In genomic region chr3:71536376-71536965, GRCh38 we compare ENCODE assay signal across 8 cellular contexts. TPM values are rescaled to one million over a fixed set of nuclear protein-coding genes. Genes with fewer than 3 reads are reported as not detected.
DNase-seq lines count a peak whose midpoint lies in the region; ATAC-seq and TF ChIP-seq lines count a peak whose summit lies in the region.

No MANE protein-coding gene starts in this region.

- CTCF ChIA-PET in activated CD8-positive, alpha-beta T cell treated with anti-CD3 and anti-CD28 coated beads for 36 hours (lab: Charles Lee) = no interaction called here

- 83% methylated on average over 7 of the region's 7 CpGs for WGBS in hepatocyte (ENCODE audit: low lambda C conversion rate, missing lambda C conversion rate)

- DNase-seq in A172 (ENCODE audit: low spot score) (peak; percentile 71), astrocyte of the hippocampus (ENCODE audit: low read depth, low spot score) (peak; percentile 74), hepatocyte (ENCODE audit: low spot score) (no peak), HuH-7 (ENCODE audit: low spot score) (no peak)
- DNase-seq in activated CD8-positive, alpha-beta T cell treated with anti-CD3 and anti-CD28 coated beads for 36 hours = no peak
- no peak for DNase-seq in effector memory CD4-positive, alpha-beta T cell

- POLR2A ChIA-PET in activated CD8-positive, alpha-beta T cell treated with anti-CD3 and anti-CD28 coated beads for 36 hours (lab: Charles Lee) = no interaction called here

- H3K9me3 ChIP-seq in HUES48 (ENCODE audit: control insufficient read depth, insufficient read depth, low read length) (no peaks in the 10 kb centered on the region), hepatocyte (ENCODE audit: low read depth) (no peaks in the 10 kb centered on the region)
- H3K9me3 ChIP-seq in effector memory CD4-positive, alpha-beta T cell (ENCODE audit: control insufficient read depth, low read length) = no peaks in the 10 kb centered on the region

- no peak for ATAC-seq in GM19328 (IDR thresholded peaks at IDR 0.05; ENCODE audit: unreplicated experiment)
- no peak for ATAC-seq in activated CD8-positive, alpha-beta T cell treated with anti-CD3 and anti-CD28 coated beads for 36 hours

- H4K20me1 ChIP-seq in hepatocyte (ENCODE audit: insufficient read depth, poor library complexity, severe bottlenecking) = no peaks in the 10 kb centered on the region

- peaks cover 14% of the 10 kb centered on the region for H3K4me1 Mint-ChIP-seq in activated CD8-positive, alpha-beta T cell treated with anti-CD3 and anti-CD28 coated beads for 36 hours (ENCODE audit: low read depth)

- H3K79me2 ChIP-seq in hepatocyte = peaks cover 47% of the 10 kb centered on the region

- H2AFZ ChIP-seq in hepatocyte = no peak overlapping the region

- no peaks in the 10 kb centered on the region for H3K9me2 ChIP-seq in hepatocyte (replicated peaks; ENCODE audit: insufficient read depth)

- no peaks in the 10 kb centered on the region for H3K27me3 ChIP-seq in HUES48 (ENCODE audit: control insufficient read depth, insufficient read depth, low read length)
- H3K27me3 ChIP-seq in hepatocyte = no peaks in the 10 kb centered on the region
- H3K27me3 ChIP-seq in effector memory CD4-positive, alpha-beta T cell (replicated peaks; ENCODE audit: control insufficient read depth, insufficient read depth, low read length, poor library complexity, severe bottlenecking) = no peaks in the 10 kb centered on the region

- H3K4me3 ChIP-seq in HUES48 (ENCODE audit: low read depth, low read length) (no peak overlapping the region), hepatocyte (no peak overlapping the region)
- H3K4me3 ChIP-seq in effector memory CD4-positive, alpha-beta T cell (ENCODE audit: insufficient read depth, low read depth, low read length, poor library complexity, severe bottlenecking) = no peak overlapping the region

- no peaks in the 10 kb centered on the region for H3K27me3 Mint-ChIP-seq in activated CD8-positive, alpha-beta T cell treated with anti-CD3 and anti-CD28 coated beads for 36 hours

- no peak overlapping the region for H3K27ac Mint-ChIP-seq in activated CD8-positive, alpha-beta T cell treated with anti-CD3 and anti-CD28 coated beads for 36 hours

- H3K36me3 ChIP-seq in HUES48 (ENCODE audit: control insufficient read depth, insufficient read depth, low read length) (no peaks in the 10 kb centered on the region), hepatocyte (replicated peaks; ENCODE audit: insufficient read depth, low read depth) (no peaks in the 10 kb centered on the region)
- no peaks in the 10 kb centered on the region for H3K36me3 ChIP-seq in effector memory CD4-positive, alpha-beta T cell (ENCODE audit: control insufficient read depth, insufficient read depth, low read length)

- peak overlapping the region; percentile 29 for H3K4me2 ChIP-seq in hepatocyte

- peaks cover 12% of the 10 kb centered on the region for H3K36me3 Mint-ChIP-seq in activated CD8-positive, alpha-beta T cell treated with anti-CD3 and anti-CD28 coated beads for 36 hours (ENCODE audit: low read depth)

- H3K27ac ChIP-seq in HUES48 (ENCODE audit: low read depth, low read length) (no peak overlapping the region), hepatocyte (peak overlapping the region; percentile 43)
- no peak overlapping the region for H3K27ac ChIP-seq in effector memory CD4-positive, alpha-beta T cell (ENCODE audit: insufficient read depth, low read length, poor library complexity, severe bottlenecking)

- peaks cover 5% of the 10 kb centered on the region; the same call in 1 of the 2 replicates for H3K4me1 ChIP-seq in HUES48 (ENCODE audit: control insufficient read depth, insufficient read depth, low read length)
- peaks cover 15% of the 10 kb centered on the region for H3K4me1 ChIP-seq in hepatocyte (ENCODE audit: insufficient read depth)
- H3K4me1 ChIP-seq in effector memory CD4-positive, alpha-beta T cell (ENCODE audit: control insufficient read depth, insufficient read depth, low read length, poor library complexity, severe bottlenecking) = no peaks in the 10 kb centered on the region

- no peak overlapping the region for H3K4me3 Mint-ChIP-seq in activated CD8-positive, alpha-beta T cell treated with anti-CD3 and anti-CD28 coated beads for 36 hours

- intact Hi-C loops in activated CD8-positive, alpha-beta T cell treated with anti-CD3 and anti-CD28 coated beads for 36 hours (cut with micrococcal nuclease) = no loop called here

- no peaks in the 10 kb centered on the region for H3K9me3 Mint-ChIP-seq in activated CD8-positive, alpha-beta T cell treated with anti-CD3 and anti-CD28 coated beads for 36 hours

- H3K9ac ChIP-seq in HUES48 (ENCODE audit: low read depth, low read length) = 0 out of 2 replicates have a peak overlapping the region, but pooled peaks have one; percentile 14

- no peak for TF ChIP-seq CTCF in hepatocyte (IDR thresholded peaks at IDR 0.05; ENCODE audit: poor library complexity)
- no peak for TF ChIP-seq CTCF in activated CD8-positive, alpha-beta T cell treated with anti-CD3 and anti-CD28 coated beads for 36 hours (IDR thresholded peaks at IDR 0.05)

RNA-seq across cellular contexts. Expression of gene FOXP1, which starts 47.1 kb away (rescaled TPM):
- 10.3 and 16.1 TPM in 2 replicates for total RNA-seq in A172 (2014; rRNA removed; shearing (Covaris generic))
- total RNA-seq in hepatocyte = 94.2 and 99.8 TPM in 2 replicates
- 76.8 and 91.5 TPM in 2 replicates for polyA plus RNA-seq in hepatocyte
- 100 to 1,000 TPM; 145 to 153 TPM for total RNA-seq in activated CD8-positive, alpha-beta T cell treated with anti-CD3 and anti-CD28 coated beads for 36 hours

Comparison
In these comparisons a context has a peak if more than half of its experiments do, and no peak if none do; other contexts are left out.
1. DNase-seq: peak in A172 (single experiment) and astrocyte of the hippocampus (single experiment); none in hepatocyte (single experiment), HuH-7 (single experiment), activated CD8-positive, alpha-beta T cell treated with anti-CD3 and anti-CD28 coated beads for 36 hours (single experiment) and effector memory CD4-positive, alpha-beta T cell (0 of 3).